19 cellular contexts compared by ENCODE assay signal in the genomic region with DNA sequence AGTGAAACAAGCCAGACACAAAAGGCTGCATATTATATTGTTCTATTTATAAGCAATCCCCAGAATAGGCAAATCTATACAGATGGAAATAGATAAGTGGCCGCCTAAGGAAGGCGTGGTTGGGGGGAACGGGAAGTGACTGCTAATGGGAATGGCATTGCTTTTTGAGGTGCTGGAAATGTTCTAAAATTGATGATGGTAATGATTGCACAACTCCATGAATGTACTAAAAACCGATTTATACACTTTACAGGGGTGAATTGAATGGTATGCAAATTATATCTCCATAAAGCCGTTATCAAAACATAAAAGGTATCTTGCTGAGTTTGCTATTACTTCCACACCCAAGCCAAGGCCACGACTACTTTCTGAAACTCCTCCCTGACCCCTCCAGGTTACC.
"Had no signal": no experiment of that assay in that cellular context is flagged by ENCODE, and none has a peak within 500 bp of the region (broad histone marks: within the 10 kb centered on the region; RNA-seq: fewer than 3 reads in every experiment).

No MANE protein-coding gene starts in this region.

- H3K4me1 ChIP-seq: breast epithelium, colonic mucosa, foreskin keratinocyte had no signal

- H3K27me3 ChIP-seq: breast epithelium, colonic mucosa, foreskin keratinocyte, stomach, suprapubic skin, transverse colon had no signal

- H3K36me3 ChIP-seq: breast epithelium, colonic mucosa, lower lobe of right lung, stomach, suprapubic skin, transverse colon had no signal

- DNase-seq: activated CD4-positive, alpha-beta memory T cell treated with anti-CD3 and anti-CD28 coated beads for 36 hours; activated CD4-positive, alpha-beta T cell treated with anti-CD3 and anti-CD28 coated beads for 4 hours; activated CD4-positive, CD25-positive, alpha-beta regulatory T cell; activated naive CD4-positive, alpha-beta T cell treated with Interleukin-2 at 50 U/mL for 16 hours; activated naive CD8-positive, alpha-beta T cell treated with anti-CD3 and anti-CD28 coated beads for 36 hours; activated T-cell treated with anti-CD3 and anti-CD28 coated beads, Interleukin-2, amount 50 U/mL, for 48 hours; colonic mucosa; foreskin keratinocyte; lower lobe of right lung; natural killer cell; retina; stomach; T-helper 17 cell; transverse colon had no signal

- H3K4me3 ChIP-seq: breast epithelium, colonic mucosa, lower lobe of right lung, stomach, suprapubic skin, transverse colon had no signal

- ATAC-seq: foreskin keratinocyte, left lobe of liver, lower lobe of right lung, T-helper 17 cell had no signal

- H3K9me3 ChIP-seq: breast epithelium, colonic mucosa, lower lobe of right lung, stomach, suprapubic skin, transverse colon had no signal

- H3K27ac ChIP-seq: breast epithelium, colonic mucosa, foreskin keratinocyte, lower lobe of right lung, stomach, suprapubic skin, transverse colon had no signal

- FAIRE-seq: endometrium, urothelium cell line had no signal
